Comparison of ENCODE assay signal across 21 cellular contexts in genomic region chr12:29159690-29160089, GRCh38.
A peak's percentile ranks its signal among the peaks of the same experiment; 100 is the strongest.
DNase-seq lines count a peak whose midpoint lies in the region; ATAC-seq lines count a peak whose summit lies in the region.
"Had no signal": no experiment of that assay in that cellular context is flagged by ENCODE, and none has a peak within 500 bp of the region (broad histone marks: within the 10 kb centered on the region; RNA-seq: fewer than 3 reads in every experiment).

No MANE protein-coding gene starts in this region.

- DNase-seq in CMK (ENCODE audit: low read depth) (peak; percentile 92), NOMO-1 treated with DMSO at 0.1 percent for 48 hours (lab: John Stamatoyannopoulos, UW; ENCODE audit: unreplicated experiment) (peak; percentile 51), caudate nucleus (lab: John Stamatoyannopoulos, UW) (no peak), pons (ENCODE audit: low spot score) (peak; percentile 77), glomerular visceral epithelial cell (ENCODE audit: extremely low spot score) (no peak)
- DNase-seq: activated effector memory CD4-positive, alpha-beta T cell treated with anti-CD3 and anti-CD28 coated beads, Interleukin-2, amount 50 U/mL, for 16 hours; amygdala; DMS 273 treated with DMSO at 0.1 percent for 48 hours; effector memory CD4-positive, alpha-beta T cell; head of caudate nucleus; left ventricle myocardium superior; NCI-H2227 treated with DMSO at 0.1 percent for 48 hours; NCI-H82; occipital lobe; Peyer's patch; right cardiac atrium; SK-N-SH; T1000; tibial artery had no signal

- ATAC-seq in GM21723 (IDR thresholded peaks at IDR 0.05; ENCODE audit: unreplicated experiment) (no peak), HG02642 (IDR thresholded peaks at IDR 0.05; ENCODE audit: poor library complexity, unreplicated experiment) (no peak)
- ATAC-seq: left ventricle myocardium superior, right cardiac atrium had no signal

- peak overlapping the region; percentile 17 for H3K27ac ChIP-seq in caudate nucleus (ENCODE audit: low read depth, low read length)
- H3K27ac ChIP-seq: tibial artery had no signal

Comparison
In these comparisons a context has a peak if more than half of its experiments do, and no peak if none do; other contexts are left out.
1. DNase-seq: peak in CMK (single experiment), NOMO-1 treated with DMSO at 0.1 percent for 48 hours (single experiment) and pons (single experiment); none in caudate nucleus (0 of 61) and glomerular visceral epithelial cell (single experiment).